Comparison of ENCODE assay signal across 7 cellular contexts in genomic region chr3:141875374-141875892, GRCh38. TPM values are rescaled to one million over a fixed set of nuclear protein-coding genes. Genes with fewer than 3 reads are reported as not detected.
DNase-seq lines count a peak whose midpoint lies in the region; ATAC-seq and TF ChIP-seq lines count a peak whose summit lies in the region.

No MANE protein-coding gene starts in this region.

- peaks cover 14% of the 10 kb centered on the region for H3K4me1 Mint-ChIP-seq in MCF 10A (ENCODE audit: insufficient read depth, unreplicated experiment)

- no peaks in the 10 kb centered on the region for H3K36me3 ChIP-seq in skeletal muscle tissue (ENCODE audit: control insufficient read depth in 3 of 3, insufficient read depth in 3 of 3, low read length in 3 of 3)

- no peaks in the 10 kb centered on the region for H3K27me3 ChIP-seq in skeletal muscle tissue (ENCODE audit: control insufficient read depth in 3 of 3, insufficient read depth in 3 of 3, low read length in 3 of 3)

- H3K27ac ChIP-seq in VCaP (peak overlapping the region; percentile 90), skeletal muscle tissue (ENCODE audit: low read depth, low read length) (peak overlapping the region; percentile 91)

- H3K4me3 Mint-ChIP-seq in MCF 10A (ENCODE audit: unreplicated experiment): peak overlapping the region; percentile 91

- H3K9me3 Mint-ChIP-seq in MCF 10A (ENCODE audit: unreplicated experiment): no peaks in the 10 kb centered on the region

- POLR2A ChIA-PET in MCF 10A (lab: Yijun Ruan, JAX): interaction anchor here (0.6 to 5.1 kb wide), 30 partner anchors 8 to 564 kb away, joined by 3 to 147 read pairs (median 4); partner anchors contain the start of genes RASA2 and RNF7

- no peaks in the 10 kb centered on the region for H3K27me3 Mint-ChIP-seq in MCF 10A (ENCODE audit: insufficient read depth, unreplicated experiment)

- TF ChIP-seq CTCF in VCaP (conservative IDR thresholded peaks at IDR 0.05) (peak; percentile 94), MCF 10A (IDR thresholded peaks at IDR 0.05; ENCODE audit: unreplicated experiment) (peak; percentile 87)

- H3K4me3 ChIP-seq in iPS-18c (ENCODE audit: insufficient read depth, low read depth, low read length): peak overlapping the region; percentile 77
- H3K4me3 ChIP-seq in skeletal muscle tissue (ENCODE audit: low read length in 3 of 3): peak overlapping the region; percentile 82 to 88 (median 83)

- peak overlapping the region; percentile 79 to 89 (median 87) for H3K9ac ChIP-seq in skeletal muscle tissue (ENCODE audit: low read depth in 1 of 3, low read length in 3 of 3)

- BruUV-seq in MCF 10A (replicated peaks; lab: Mats Ljungman, UMichigan): no TSS peak

- H3K36me3 Mint-ChIP-seq in MCF 10A (ENCODE audit: insufficient read depth, unreplicated experiment): no peaks in the 10 kb centered on the region

- peak overlapping the region; percentile 83 for H3K27ac Mint-ChIP-seq in MCF 10A (ENCODE audit: low read depth, unreplicated experiment)

- CTCF ChIA-PET in MCF 10A (lab: Yijun Ruan, JAX): interaction anchor here (0.6 to 2.4 kb wide), 35 partner anchors 9 to 953 kb away, joined by 3 to 45 read pairs (median 4); partner anchors contain the start of gene RNF7

- DNase-seq in NCI-H2171 treated with DMSO at 0.1 percent for 48 hours (lab: John Stamatoyannopoulos, UW) (peak; percentile 87), MCF 10A (ENCODE audit: unreplicated experiment) (peak; percentile 86)

- ATAC-seq in GM18858 (IDR thresholded peaks at IDR 0.05; ENCODE audit: unreplicated experiment): peak; percentile 29
- ATAC-seq in HG03097 (IDR thresholded peaks at IDR 0.05; ENCODE audit: low FRiP score, unreplicated experiment): peak; percentile 43

- H3K4me1 ChIP-seq in skeletal muscle tissue (ENCODE audit: control insufficient read depth in 3 of 3, insufficient read depth in 3 of 3, low read length in 3 of 3): peaks cover 4 to 12% (median 10%) of the 10 kb centered on the region in 3 donors

- H3K9me3 ChIP-seq in iPS-18c (ENCODE audit: control insufficient read depth, insufficient read depth, low read length): no peaks in the 10 kb centered on the region
- H3K9me3 ChIP-seq in skeletal muscle tissue (ENCODE audit: control insufficient read depth in 3 of 3, low read length in 3 of 3): no peaks in the 10 kb centered on the region

- intact Hi-C loops in MCF 10A (cut with micrococcal nuclease): loop anchor here (1.0 to 10.0 kb wide), 7 partner anchors 38 to 415 kb away; partner anchors contain the start of gene RNF7

RNA-seq across cellular contexts. Expression of gene ATP1B3, which starts 1.0 kb away (rescaled TPM):
- total RNA-seq in MCF 10A (2022) (99.9 and 102 TPM in 2 replicates), skeletal muscle tissue (30.8 TPM)

Comparison
In these comparisons a context has a peak if more than half of its experiments do, and no peak if none do; other contexts are left out.
1. Peak in every context shown above with its lines: DNase-seq, ATAC-seq, H3K4me3 ChIP-seq and H3K27ac ChIP-seq.